In the genomic region with DNA sequence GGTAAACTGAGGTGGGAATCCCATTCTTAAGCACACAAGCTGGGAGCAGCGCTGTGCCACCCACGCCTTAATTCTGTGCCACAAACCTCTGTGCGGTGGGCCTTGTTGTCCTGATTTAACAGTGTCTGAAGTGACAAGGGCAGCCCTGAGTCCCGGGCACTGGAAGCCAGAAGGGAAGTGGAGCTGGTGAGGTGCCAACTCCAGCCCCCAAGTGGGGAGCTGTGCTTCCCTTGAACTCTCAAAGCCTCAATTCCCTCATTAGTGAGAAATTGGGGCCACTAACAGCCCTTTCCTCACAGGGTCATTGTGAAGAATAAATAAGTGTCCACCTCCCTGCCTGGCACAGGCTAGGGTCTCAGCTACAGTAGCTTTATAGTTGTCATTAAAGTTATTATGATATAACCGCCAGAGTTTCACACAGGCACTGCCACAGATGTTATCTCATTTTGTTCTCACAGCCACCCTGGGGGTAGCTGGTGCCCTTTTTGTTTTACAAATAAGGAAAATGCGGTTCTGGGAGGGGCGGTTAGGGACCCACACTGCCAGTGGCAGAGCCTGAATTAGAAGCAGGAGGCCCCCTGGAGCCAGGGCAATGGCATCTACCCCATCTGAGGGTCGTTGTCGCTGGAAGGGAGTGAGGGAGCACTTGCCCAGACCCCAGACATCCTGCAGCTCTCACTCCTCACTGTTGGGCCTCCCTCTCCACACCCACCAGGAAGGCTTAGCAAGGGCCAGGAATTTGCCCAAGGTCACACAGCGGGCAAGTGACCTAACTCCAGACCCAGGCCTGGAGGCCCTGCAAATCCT, we compare ENCODE assay signal across 1 cellular context.
A peak's percentile ranks its signal among the peaks of the same experiment; 100 is the strongest.
TF ChIP-seq lines count a peak whose summit lies in the region.

No MANE protein-coding gene starts in this region.

TF ChIP-seq in GM23338, 12 proteins besides CTCF, POLR2A, EP300 and RAD21:
- peak; percentile 51 for TF ChIP-seq POLR2AphosphoS5 (IDR thresholded peaks at IDR 0.05; ENCODE audit: low read depth)
- no peak for TF ChIP-seq ZNF114 (CRISPR knock-in tag; IDR thresholded peaks at IDR 0.05)
- 0 out of 2 replicates have a peak, but pooled peaks have one; percentile 8 for TF ChIP-seq NANOG (IDR thresholded peaks at IDR 0.05; ENCODE audit: borderline replicate concordance)
